ENCODE assay signal across 15 cellular contexts in the genomic region with DNA sequence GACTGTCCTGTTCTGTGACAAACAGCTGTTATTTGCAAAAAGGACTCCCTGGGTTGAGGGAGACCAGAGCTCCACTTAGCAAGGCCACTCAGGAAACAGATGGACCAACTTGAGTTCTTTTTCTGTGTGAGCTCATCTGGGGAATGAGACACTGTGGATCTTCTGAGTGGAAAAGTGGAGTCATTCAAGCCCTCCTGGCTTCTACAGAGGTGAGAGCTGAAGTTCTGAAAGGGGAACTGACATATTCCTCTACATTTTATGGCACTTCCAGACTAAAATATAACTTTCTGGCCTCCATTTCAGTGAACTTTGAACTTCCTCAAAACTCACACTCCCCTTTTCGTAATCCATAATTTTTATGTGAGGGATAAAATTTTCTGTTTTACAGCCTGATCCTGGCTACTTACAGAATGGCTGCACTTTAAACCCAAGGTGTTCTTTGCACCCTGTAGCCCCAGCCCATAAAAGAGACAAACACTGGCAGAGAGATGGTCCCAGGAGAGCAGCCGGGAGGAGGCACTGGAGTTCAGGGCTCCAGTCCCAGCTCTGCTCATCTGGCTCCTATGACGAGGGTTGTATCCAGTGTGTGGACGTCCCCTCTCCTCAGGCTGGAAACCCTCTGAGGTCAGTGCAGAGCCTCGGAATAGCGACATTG. TPM values are rescaled to one million over a fixed set of nuclear protein-coding genes. Genes with fewer than 3 reads are reported as not detected.
DNase-seq lines count a peak whose midpoint lies in the region; ATAC-seq and TF ChIP-seq lines count a peak whose summit lies in the region.
"Had no signal": no experiment of that assay in that cellular context is flagged by ENCODE, and none has a peak within 500 bp of the region (broad histone marks: within the 10 kb centered on the region; RNA-seq: fewer than 3 reads in every experiment).

No MANE protein-coding gene starts in this region.

- H3K4me3 ChIP-seq in NB4 (ENCODE audit: low read depth, low read length) (no peak overlapping the region), fibroblast of mammary gland (ENCODE audit: control insufficient read depth, low read depth, low read length) (no peak overlapping the region), psoas muscle (no peak overlapping the region)
- H3K4me3 ChIP-seq: MG63, SJSA1 had no signal

- no peaks in the 10 kb centered on the region for H3K9me3 ChIP-seq in CD4-positive, alpha-beta T cell (ENCODE audit: control insufficient read depth, low read length)
- H3K9me3 ChIP-seq in psoas muscle, result no peaks in the 10 kb centered on the region
- H3K9me3 ChIP-seq: MG63, SJSA1 had no signal

- H3K36me3 Mint-ChIP-seq in CD4-positive, alpha-beta T cell (ENCODE audit: low read depth), result no peaks in the 10 kb centered on the region
- H3K36me3 Mint-ChIP-seq in activated T-helper 1 cell treated with anti-CD3 and anti-CD28 coated beads, Interleukin-12 subunit alpha, Interleukin-12 subunit beta, Interleukin-2, Interleukin-4 antibody, amounts not matched to agents 30 ng/mL and 10 ng/mL and 1 ng/mL, durations not matched to agents 14 hours and 24 hours and 36 hours (ENCODE audit: low read depth), result no peaks in the 10 kb centered on the region

- H3K9me3 Mint-ChIP-seq in CD4-positive, alpha-beta T cell, result no peaks in the 10 kb centered on the region
- H3K9me3 Mint-ChIP-seq in activated T-helper 1 cell treated with anti-CD3 and anti-CD28 coated beads, Interleukin-12 subunit alpha, Interleukin-12 subunit beta, Interleukin-2, Interleukin-4 antibody, amounts not matched to agents 30 ng/mL and 10 ng/mL and 1 ng/mL, durations not matched to agents 14 hours and 24 hours and 36 hours, result no peaks in the 10 kb centered on the region
- H3K9me3 Mint-ChIP-seq: activated T-helper 17 cell treated with anti-CD3 and anti-CD28 coated beads, Interleukin-2, amount 50 U/mL, for 72 hours had no signal

- no peaks in the 10 kb centered on the region for H3K36me3 ChIP-seq in psoas muscle (ENCODE audit: insufficient read depth in 1 of 2, low read depth in 1 of 2)
- H3K36me3 ChIP-seq: MG63, SJSA1 had no signal

- DNase-seq in CD4-positive, alpha-beta T cell, result no peak
- DNase-seq in NB4 (ENCODE audit: low read depth) (peak; percentile 44), fibroblast of mammary gland (ENCODE audit: low read depth) (peak; percentile 16), psoas muscle (no peak), NCI-H510A treated with DMSO at 0.1 percent for 48 hours (lab: John Stamatoyannopoulos, UW) (no peak), middle frontal gyrus (ENCODE audit: extremely low spot score, low spot score) (no peak), GDM1 (lab: John Stamatoyannopoulos, UW) (no peak)
- no peak for DNase-seq in activated T-helper 1 cell treated with anti-CD3 and anti-CD28 coated beads, Interleukin-12 subunit alpha, Interleukin-12 subunit beta, Interleukin-2, Interleukin-4 antibody, amounts not matched to agents 30 ng/mL and 10 ng/mL and 1 ng/mL, durations not matched to agents 14 hours and 24 hours and 36 hours (ENCODE audit: low spot score)
- DNase-seq: HCEC 1CT, MG63 had no signal

- no peak for ATAC-seq in CD4-positive, alpha-beta T cell (ENCODE audit: poor library complexity)
- peak in 1 of 4 donors; percentile 38 for ATAC-seq in psoas muscle
- ATAC-seq: activated T-helper 17 cell treated with anti-CD3 and anti-CD28 coated beads, Interleukin-2, amount 50 U/mL, for 72 hours had no signal

- H3K27ac Mint-ChIP-seq in CD4-positive, alpha-beta T cell, result peak overlapping the region; percentile 9
- no peak overlapping the region for H3K27ac Mint-ChIP-seq in activated T-helper 1 cell treated with anti-CD3 and anti-CD28 coated beads, Interleukin-12 subunit alpha, Interleukin-12 subunit beta, Interleukin-2, Interleukin-4 antibody, amounts not matched to agents 30 ng/mL and 10 ng/mL and 1 ng/mL, durations not matched to agents 14 hours and 24 hours and 36 hours
- H3K27ac Mint-ChIP-seq: activated T-helper 17 cell treated with anti-CD3 and anti-CD28 coated beads, Interleukin-2, amount 50 U/mL, for 72 hours had no signal

- intact Hi-C loops in CD4-positive, alpha-beta T cell (cut with DNase I, micrococcal nuclease), result no loop called here
- intact Hi-C loops in psoas muscle (cut with DNase I), result no loop called here
- intact Hi-C loops in activated T-helper 1 cell treated with anti-CD3 and anti-CD28 coated beads, Interleukin-12 subunit alpha, Interleukin-12 subunit beta, Interleukin-2, Interleukin-4 antibody, amounts not matched to agents 30 ng/mL and 10 ng/mL and 1 ng/mL, durations not matched to agents 14 hours and 24 hours and 36 hours (cut with micrococcal nuclease), result no loop called here

- WGBS in psoas muscle, 3 donors, result 64 to 66% (median 64%) methylated on average over 6 of the region's 6 CpGs

- H3K27me3 ChIP-seq in CD4-positive, alpha-beta T cell (ENCODE audit: control insufficient read depth, insufficient read depth, low read length), result no peaks in the 10 kb centered on the region
- H3K27me3 ChIP-seq in psoas muscle (ENCODE audit: insufficient read depth in 3 of 3, low read length in 2 of 3), result no peaks in the 10 kb centered on the region
- H3K27me3 ChIP-seq: MG63, SJSA1 had no signal

- no peak overlapping the region for H3K4me3 Mint-ChIP-seq in CD4-positive, alpha-beta T cell
- H3K4me3 Mint-ChIP-seq in activated T-helper 1 cell treated with anti-CD3 and anti-CD28 coated beads, Interleukin-12 subunit alpha, Interleukin-12 subunit beta, Interleukin-2, Interleukin-4 antibody, amounts not matched to agents 30 ng/mL and 10 ng/mL and 1 ng/mL, durations not matched to agents 14 hours and 24 hours and 36 hours, result no peak overlapping the region
- H3K4me3 Mint-ChIP-seq: activated T-helper 17 cell treated with anti-CD3 and anti-CD28 coated beads, Interleukin-2, amount 50 U/mL, for 72 hours had no signal

- H3K27ac ChIP-seq in CD4-positive, alpha-beta T cell (ENCODE audit: low read depth, low read length), result peak overlapping the region; percentile 5
- H3K27ac ChIP-seq in psoas muscle, result peak overlapping the region; percentile 64
- H3K27ac ChIP-seq: SJSA1 had no signal

- no peak for TF ChIP-seq POLR2A in NB4 (IDR thresholded peaks at IDR 0.05; ENCODE audit: extremely low read depth, insufficient read length)

- POLR2A ChIA-PET in CD4-positive, alpha-beta T cell (lab: Charles Lee), result interaction anchor here (1.5 kb wide), 1 partner anchor 9 kb away, joined by 5 read pairs; no protein-coding TSS in a partner anchor

- peaks cover 15% of the 10 kb centered on the region for H3K4me1 Mint-ChIP-seq in CD4-positive, alpha-beta T cell (ENCODE audit: low read depth)
- peaks cover 12% of the 10 kb centered on the region for H3K4me1 Mint-ChIP-seq in activated T-helper 1 cell treated with anti-CD3 and anti-CD28 coated beads, Interleukin-12 subunit alpha, Interleukin-12 subunit beta, Interleukin-2, Interleukin-4 antibody, amounts not matched to agents 30 ng/mL and 10 ng/mL and 1 ng/mL, durations not matched to agents 14 hours and 24 hours and 36 hours (ENCODE audit: low read depth)

- CTCF ChIA-PET in CD4-positive, alpha-beta T cell (lab: Charles Lee), result interaction anchor here (1.4 kb wide), 1 partner anchor 9 kb away, joined by 4 read pairs; no protein-coding TSS in a partner anchor

- no peaks in the 10 kb centered on the region for H3K27me3 Mint-ChIP-seq in CD4-positive, alpha-beta T cell
- H3K27me3 Mint-ChIP-seq in activated T-helper 1 cell treated with anti-CD3 and anti-CD28 coated beads, Interleukin-12 subunit alpha, Interleukin-12 subunit beta, Interleukin-2, Interleukin-4 antibody, amounts not matched to agents 30 ng/mL and 10 ng/mL and 1 ng/mL, durations not matched to agents 14 hours and 24 hours and 36 hours (ENCODE audit: insufficient read depth), result peaks cover 6% of the 10 kb centered on the region
- H3K27me3 Mint-ChIP-seq: activated T-helper 17 cell treated with anti-CD3 and anti-CD28 coated beads, Interleukin-2, amount 50 U/mL, for 72 hours had no signal

- no peak for TF ChIP-seq CTCF in CD4-positive, alpha-beta T cell (IDR thresholded peaks at IDR 0.05)
- TF ChIP-seq CTCF in NB4 (IDR thresholded peaks at IDR 0.05; ENCODE audit: low read depth, low read length) (no peak), fibroblast of mammary gland (conservative IDR thresholded peaks at IDR 0.05; ENCODE audit: control insufficient read depth, insufficient read depth, low read depth, low read length) (no peak), psoas muscle (IDR thresholded peaks at IDR 0.05) (no peak)

- peaks cover 19% of the 10 kb centered on the region for H3K4me1 ChIP-seq in psoas muscle

RNA-seq across cellular contexts. Expression of a gene that starts 10.8 kb away (rescaled TPM):
- not detected for total RNA-seq in CD4-positive, alpha-beta T cell
- 1 to 10 TPM; 2.5 to 4.6 (median 4.0) TPM for total RNA-seq in psoas muscle
- 1 to 10 TPM; 3.2 to 3.9 (median 3.6) TPM for polyA plus RNA-seq in psoas muscle
- not detected in 2 replicates for total RNA-seq in activated T-helper 1 cell treated with anti-CD3 and anti-CD28 coated beads, Interleukin-12 subunit alpha, Interleukin-12 subunit beta, Interleukin-2, Interleukin-4 antibody, amounts not matched to agents 30 ng/mL and 10 ng/mL and 1 ng/mL, durations not matched to agents 14 hours and 24 hours and 36 hours
- total RNA-seq: activated T-helper 17 cell treated with anti-CD3 and anti-CD28 coated beads, Interleukin-2, amount 50 U/mL, for 72 hours; SJSA1; urinary bladder had no signal

RNA-seq across cellular contexts. Expression of a gene that starts 14.1 kb away (rescaled TPM):
- total RNA-seq in CD4-positive, alpha-beta T cell, result not detected
- 1 to 10 TPM in 3 of 4 donors, under 1 TPM in 1; 0.95 to 4.9 (median 3.0) TPM for total RNA-seq in psoas muscle
- polyA plus RNA-seq in psoas muscle, result 1 to 10 TPM in 2 of 3 donors, under 1 TPM in 1; 0.59 to 5.4 (median 1.6) TPM
- not detected in 2 replicates for total RNA-seq in activated T-helper 1 cell treated with anti-CD3 and anti-CD28 coated beads, Interleukin-12 subunit alpha, Interleukin-12 subunit beta, Interleukin-2, Interleukin-4 antibody, amounts not matched to agents 30 ng/mL and 10 ng/mL and 1 ng/mL, durations not matched to agents 14 hours and 24 hours and 36 hours
- total RNA-seq: activated T-helper 17 cell treated with anti-CD3 and anti-CD28 coated beads, Interleukin-2, amount 50 U/mL, for 72 hours had no signal

RNA-seq across cellular contexts. Expression of a gene that starts 37.8 kb away (rescaled TPM):
- not detected for total RNA-seq in CD4-positive, alpha-beta T cell
- not detected for total RNA-seq in psoas muscle
- polyA plus RNA-seq in psoas muscle, result not detected
- not detected in 2 replicates for total RNA-seq in activated T-helper 1 cell treated with anti-CD3 and anti-CD28 coated beads, Interleukin-12 subunit alpha, Interleukin-12 subunit beta, Interleukin-2, Interleukin-4 antibody, amounts not matched to agents 30 ng/mL and 10 ng/mL and 1 ng/mL, durations not matched to agents 14 hours and 24 hours and 36 hours
- total RNA-seq: activated T-helper 17 cell treated with anti-CD3 and anti-CD28 coated beads, Interleukin-2, amount 50 U/mL, for 72 hours; pulmonary artery endothelial cell; SJSA1; urinary bladder had no signal
- polyA plus RNA-seq: urinary bladder had no signal

RNA-seq across cellular contexts. Expression of a gene that starts 49.9 kb away (rescaled TPM):
- total RNA-seq in CD4-positive, alpha-beta T cell, result not detected
- total RNA-seq in psoas muscle, result not detected
- not detected for polyA plus RNA-seq in psoas muscle
- not detected in 2 replicates for total RNA-seq in activated T-helper 1 cell treated with anti-CD3 and anti-CD28 coated beads, Interleukin-12 subunit alpha, Interleukin-12 subunit beta, Interleukin-2, Interleukin-4 antibody, amounts not matched to agents 30 ng/mL and 10 ng/mL and 1 ng/mL, durations not matched to agents 14 hours and 24 hours and 36 hours
- total RNA-seq: activated T-helper 17 cell treated with anti-CD3 and anti-CD28 coated beads, Interleukin-2, amount 50 U/mL, for 72 hours; pulmonary artery endothelial cell; SJSA1; urinary bladder had no signal
- polyA plus RNA-seq: BJ, urinary bladder had no signal

Comparison
In these comparisons a context has a peak if more than half of its experiments do, and no peak if none do; other contexts are left out.
1. DNase-seq: peak in NB4 (single experiment) and fibroblast of mammary gland (single experiment); none in CD4-positive, alpha-beta T cell (0 of 10), psoas muscle (0 of 2), activated T-helper 1 cell treated with anti-CD3 and anti-CD28 coated beads, Interleukin-12 subunit alpha, Interleukin-12 subunit beta, Interleukin-2, Interleukin-4 antibody, amounts not matched to agents 30 ng/mL and 10 ng/mL and 1 ng/mL, durations not matched to agents 14 hours and 24 hours and 36 hours (single experiment), NCI-H510A treated with DMSO at 0.1 percent for 48 hours (single experiment), middle frontal gyrus (single experiment) and GDM1 (single experiment).